Comparison of ENCODE assay signal across 23 cellular contexts in genomic region chr11:134676516-134677287, GRCh38.
"Had no signal": no experiment of that assay in that cellular context is flagged by ENCODE, and none has a peak within 500 bp of the region (broad histone marks: within the 10 kb centered on the region; RNA-seq: fewer than 3 reads in every experiment).

No MANE protein-coding gene starts in this region.

- H3K36me3 Mint-ChIP-seq: activated naive CD4-positive, alpha-beta T cell treated with anti-CD3 and anti-CD28 coated beads, Interleukin-2, amount 10 ng/mL, durations not matched to agents 7 days and 5 days; activated naive CD8-positive, alpha-beta T cell treated with anti-CD3 and anti-CD28 coated beads for 36 hours; WTC11 had no signal

- H3K27me3 Mint-ChIP-seq: activated CD4-positive, alpha-beta T cell treated with anti-CD3 and anti-CD28 coated beads, Interleukin-2, amount 10 ng/mL, durations not matched to agents 24 days and 14 days had no signal

- H3K4me1 Mint-ChIP-seq: activated CD4-positive, alpha-beta T cell treated with anti-CD3 and anti-CD28 coated beads, Interleukin-2, amount 10 ng/mL, durations not matched to agents 24 days and 14 days; activated naive CD4-positive, alpha-beta T cell treated with anti-CD3 and anti-CD28 coated beads, Interleukin-2, amount 10 ng/mL, durations not matched to agents 7 days and 5 days; activated naive CD8-positive, alpha-beta T cell treated with anti-CD3 and anti-CD28 coated beads for 36 hours; T-helper 17 cell; WTC11 had no signal

- H3K9me3 Mint-ChIP-seq: activated CD4-positive, alpha-beta T cell treated with anti-CD3 and anti-CD28 coated beads, Interleukin-2, amount 10 ng/mL, durations not matched to agents 24 days and 14 days; activated naive CD4-positive, alpha-beta T cell treated with anti-CD3 and anti-CD28 coated beads, Interleukin-2, amount 10 ng/mL, durations not matched to agents 7 days and 5 days; activated naive CD8-positive, alpha-beta T cell treated with anti-CD3 and anti-CD28 coated beads for 36 hours; activated T-cell treated with anti-CD3 and anti-CD28 coated beads, Interleukin-2, amount 50 U/mL, for 72 hours; activated T-helper 2 cell treated with anti-CD3 and anti-CD28 coated beads, Interferon-gamma antibody, Interleukin-2, Interleukin-4, amounts not matched to agents 10 μg/mL and 5 μg/mL and 100 μg/mL, durations not matched to agents 14 hours and 24 hours and 36 hours; WTC11 had no signal

- DNase-seq: activated CD4-positive, alpha-beta T cell treated with anti-CD3 and anti-CD28 coated beads, Interleukin-2, amount 10 ng/mL, durations not matched to agents 24 days and 14 days; activated CD4-positive, alpha-beta T cell treated with anti-CD3 and anti-CD28 coated beads, Interleukin-2, amount 50 U/mL, for 48 hours; activated CD4-positive, CD25-positive, alpha-beta regulatory T cell treated with anti-CD3 and anti-CD28 coated beads, Interleukin-2, amount 50 U/mL, for 72 hours; activated gamma-delta T cell treated with Interleukin-2 at 50 U/mL for 16 hours; activated naive CD4-positive, alpha-beta T cell treated with anti-CD3 and anti-CD28 coated beads, Interleukin-2, amount 10 ng/mL, durations not matched to agents 7 days and 5 days; activated naive CD8-positive, alpha-beta T cell treated with anti-CD3 and anti-CD28 coated beads for 36 hours; activated T-cell treated with anti-CD3 and anti-CD28 coated beads for 4 hours; activated T-cell treated with anti-CD3 and anti-CD28 coated beads, Interleukin-2, amount 50 U/mL, for 72 hours; brain microvascular endothelial cell; MG63; MV-4-11; NCI-H1092 treated with DMSO at 0.1 percent for 48 hours; NCI-H1417 treated with DMSO at 0.1 percent for 48 hours; NCI-H1694 treated with DMSO at 0.1 percent for 48 hours; NCI-H2029 treated with DMSO at 0.1 percent for 48 hours; NCI-H510A treated with DMSO at 0.1 percent for 48 hours; NCI-H69; PC-3; SIG-M5; T-helper 17 cell; T-helper 9 cell had no signal

- ATAC-seq: activated T-cell treated with anti-CD3 and anti-CD28 coated beads, Interleukin-2, amount 50 U/mL, for 72 hours; PC-3; T-helper 17 cell; WTC11 had no signal

- H3K27ac Mint-ChIP-seq: activated CD4-positive, alpha-beta T cell treated with anti-CD3 and anti-CD28 coated beads, Interleukin-2, amount 10 ng/mL, durations not matched to agents 24 days and 14 days; activated naive CD4-positive, alpha-beta T cell treated with anti-CD3 and anti-CD28 coated beads, Interleukin-2, amount 10 ng/mL, durations not matched to agents 7 days and 5 days; activated naive CD8-positive, alpha-beta T cell treated with anti-CD3 and anti-CD28 coated beads for 36 hours; activated T-cell treated with anti-CD3 and anti-CD28 coated beads, Interleukin-2, amount 50 U/mL, for 72 hours; activated T-helper 2 cell treated with anti-CD3 and anti-CD28 coated beads, Interferon-gamma antibody, Interleukin-2, Interleukin-4, amounts not matched to agents 10 μg/mL and 5 μg/mL and 100 μg/mL, durations not matched to agents 14 hours and 24 hours and 36 hours; T-helper 17 cell; WTC11 had no signal

- H3K4me3 Mint-ChIP-seq: activated CD4-positive, alpha-beta T cell treated with anti-CD3 and anti-CD28 coated beads, Interleukin-2, amount 10 ng/mL, durations not matched to agents 24 days and 14 days; activated naive CD4-positive, alpha-beta T cell treated with anti-CD3 and anti-CD28 coated beads, Interleukin-2, amount 10 ng/mL, durations not matched to agents 7 days and 5 days; activated naive CD8-positive, alpha-beta T cell treated with anti-CD3 and anti-CD28 coated beads for 36 hours; activated T-cell treated with anti-CD3 and anti-CD28 coated beads, Interleukin-2, amount 50 U/mL, for 72 hours; T-helper 17 cell; WTC11 had no signal
